In the genomic region with DNA sequence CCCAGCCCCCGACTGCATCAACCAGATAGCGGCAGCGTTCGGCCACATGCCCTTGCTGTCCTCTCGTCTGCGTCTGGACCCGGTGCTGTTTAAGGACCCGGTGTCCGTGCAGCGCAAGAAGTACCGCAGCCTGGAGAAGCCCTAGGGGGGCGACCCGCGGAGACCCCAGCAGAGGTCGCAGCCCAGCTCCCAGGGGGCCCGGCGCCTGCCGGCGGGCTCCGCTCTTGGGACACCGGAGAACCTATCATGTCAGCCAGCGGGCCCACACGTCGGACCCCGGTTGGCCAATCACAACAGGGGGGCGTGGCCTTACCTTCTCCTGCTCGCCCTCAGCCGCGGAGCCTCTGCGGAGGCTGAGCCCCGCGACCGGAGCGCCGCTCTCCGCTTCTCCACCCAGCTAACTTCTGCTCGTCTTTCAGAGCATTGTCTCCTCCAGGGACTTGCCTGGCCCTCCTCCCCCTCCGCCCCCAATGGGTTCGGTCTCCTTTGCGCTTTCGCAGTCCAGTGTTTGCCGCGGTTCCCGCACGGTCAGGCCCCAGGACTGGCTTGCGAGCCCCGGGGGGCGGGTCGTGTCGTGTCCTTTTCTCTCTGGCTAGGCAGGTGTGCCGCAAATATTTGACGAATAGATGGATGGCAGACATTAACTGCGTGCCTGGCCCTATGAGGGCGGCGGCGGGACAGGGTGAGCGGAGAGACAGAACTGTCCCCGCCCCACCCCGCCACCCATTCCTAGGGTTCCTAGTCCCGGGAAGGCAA, we compare ENCODE assay signal across 1 cellular context.
TF ChIP-seq lines count a peak whose summit lies in the region.

No MANE protein-coding gene starts in this region.

TF ChIP-seq in HEK293, 187 proteins besides CTCF, POLR2A, EP300 and RAD21 (continued from another document):
- TF ChIP-seq ZBTB26 (tag by site-specific recombination; optimal IDR thresholded peaks at IDR 0.05) (peak; percentile 70), ZBTB20 (tag by site-specific recombination; IDR thresholded peaks at IDR 0.05) (peak; percentile 77), ZBTB21 (tag by site-specific recombination; IDR thresholded peaks at IDR 0.05) (0 out of 2 replicates have a peak, but pooled peaks have one; percentile 17), ZBTB48 (tag by site-specific recombination; IDR thresholded peaks at IDR 0.05) (no peak), ZNF391 (tag by site-specific recombination; IDR thresholded peaks at IDR 0.05; ENCODE audit: borderline replicate concordance, low read depth) (no peak), ZNF292 (tag by site-specific recombination; IDR thresholded peaks at IDR 0.05; ENCODE audit: borderline replicate concordance, low read depth) (no peak), ZEB2 (tag by site-specific recombination; IDR thresholded peaks at IDR 0.05) (peak; percentile 55; the same call in 1 of the 2 replicates), ZNF791 (tag by site-specific recombination; IDR thresholded peaks at IDR 0.05) (no peak), ZXDB (tag by site-specific recombination; IDR thresholded peaks at IDR 0.05) (peak; percentile 61; the same call in 1 of the 2 replicates), GLIS2 (tag by site-specific recombination; IDR thresholded peaks at IDR 0.05) (peak; percentile 99), PRDM1 (tag by site-specific recombination; IDR thresholded peaks at IDR 0.05) (no peak), EGR2 (tag by site-specific recombination; IDR thresholded peaks at IDR 0.05; ENCODE audit: low read depth) (0 out of 2 replicates have a peak, but pooled peaks have one; percentile 7), SP2 (tag by site-specific recombination; IDR thresholded peaks at IDR 0.05) (peak; percentile 80), ZNF610 (tag by site-specific recombination; IDR thresholded peaks at IDR 0.05; ENCODE audit: borderline replicate concordance) (peak; percentile 79; the same call in 1 of the 2 replicates), ZSCAN30 (tag by site-specific recombination; IDR thresholded peaks at IDR 0.05) (peak; percentile 22; the same call in 1 of the 2 replicates)
